8 cellular contexts compared by ENCODE assay signal in the genomic region with DNA sequence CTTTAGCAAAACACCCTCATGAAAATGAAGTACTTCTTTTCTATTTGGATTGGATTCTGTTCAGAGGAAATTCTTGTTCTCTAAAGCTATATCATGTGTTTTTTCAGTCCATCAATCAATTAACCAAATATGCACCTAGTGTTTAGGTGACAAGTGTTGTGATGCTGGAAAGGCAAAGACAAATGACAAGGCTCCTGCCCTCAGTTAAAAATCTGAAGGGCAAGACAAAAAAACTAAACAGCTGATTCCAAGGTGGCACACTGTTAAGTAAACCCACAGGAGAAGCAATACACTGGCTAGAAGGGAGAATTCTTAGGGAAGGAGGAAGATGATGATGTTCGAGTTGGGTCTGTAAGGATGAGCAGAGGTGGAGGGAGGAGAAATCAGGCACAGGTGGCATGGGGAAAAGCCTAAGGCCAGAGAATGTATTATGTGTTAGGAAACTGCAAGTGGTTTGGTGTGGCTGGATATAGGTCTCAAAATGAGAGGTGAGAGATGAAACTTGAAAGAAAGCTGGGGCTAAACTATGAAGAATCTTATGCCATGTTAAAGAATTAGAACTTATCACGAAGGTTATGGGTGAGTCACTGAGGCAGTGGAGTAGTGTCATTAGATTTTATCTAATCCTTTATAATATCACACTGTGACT. TPM values are rescaled to one million over a fixed set of nuclear protein-coding genes. Genes with fewer than 3 reads are reported as not detected.
DNase-seq lines count a peak whose midpoint lies in the region; ATAC-seq, FAIRE-seq and TF ChIP-seq lines count a peak whose summit lies in the region.

No MANE protein-coding gene starts in this region.

- no peaks in the 10 kb centered on the region for H3K27me3 ChIP-seq in tibial nerve

- no peak for TF ChIP-seq POLR2A in tibial nerve (IDR thresholded peaks at IDR 0.05)

- no peak overlapping the region for H3K4me3 ChIP-seq in tibial nerve

- peaks cover 10% of the 10 kb centered on the region for H3K36me3 Mint-ChIP-seq in activated B cell treated with CpG ODN at 0.5 μM for 24 hours (ENCODE audit: low read depth)

- no peaks in the 10 kb centered on the region for H3K9me3 ChIP-seq in tibial nerve

- ATAC-seq in HG02870 (IDR thresholded peaks at IDR 0.05; ENCODE audit: unreplicated experiment) (peak; percentile 45), activated B cell treated with CpG ODN at 0.5 μM for 24 hours (ENCODE audit: low read depth) (no peak), Right ventricle myocardium superior (ENCODE audit: poor library complexity) (no peak)

- CTCF ChIA-PET in activated B cell treated with CpG ODN at 0.5 μM for 24 hours (lab: Charles Lee) = no interaction called here

- POLR2A ChIA-PET in activated B cell treated with CpG ODN at 0.5 μM for 24 hours (lab: Charles Lee) = interaction anchor here (0.6 to 3.2 kb wide), 3 partner anchors 53 to 807 kb away, joined by 4 to 17 read pairs (median 7); a partner anchor contains a TSS

- TF ChIP-seq EP300 in tibial nerve (IDR thresholded peaks at IDR 0.05) = no peak

- 78 to 79% methylated on average over 2 of the region's 2 CpGs for WGBS in tibial nerve, 2 donors

- H3K4me3 Mint-ChIP-seq in activated B cell treated with CpG ODN at 0.5 μM for 24 hours = peak overlapping the region; percentile 66

- H3K36me3 ChIP-seq in tibial nerve = peaks cover 0 to 9% (median 0%) of the 10 kb centered on the region in 3 donors

- peaks cover 0 to 4% (median 1%) of the 10 kb centered on the region in 4 donors for H3K4me1 ChIP-seq in tibial nerve

- peaks cover 44% of the 10 kb centered on the region for H3K4me1 Mint-ChIP-seq in activated B cell treated with CpG ODN at 0.5 μM for 24 hours

- peaks cover 2% of the 10 kb centered on the region for H3K9me3 Mint-ChIP-seq in activated B cell treated with CpG ODN at 0.5 μM for 24 hours

- H3K27ac Mint-ChIP-seq in activated B cell treated with CpG ODN at 0.5 μM for 24 hours = peak overlapping the region; percentile 84

- H3K27ac ChIP-seq in tibial nerve = no peak overlapping the region

- DNase-seq in activated CD4-positive, alpha-beta T cell treated with anti-CD3 and anti-CD28 coated beads for 24 hours (ENCODE audit: low read depth in 2 of 2) = peak; percentile 4 to 19
- no peak for DNase-seq in activated CD4-positive, alpha-beta T cell treated with anti-CD3 and anti-CD28 coated beads, Interleukin-2, amount 50 U/mL, for 4 hours
- DNase-seq in activated B cell treated with CpG ODN at 0.5 μM for 24 hours = no peak
- DNase-seq in stimulated activated CD4-positive, alpha-beta T cell treated with anti-CD3 and anti-CD28 coated beads, Interleukin-1b, Interleukin-23, amount 100 ng/mL, for 48 hours = peak; percentile 42
- DNase-seq in tibial nerve (ENCODE audit: low spot score in 2 of 2) = no peak
- no peak for DNase-seq in frontal cortex (ENCODE audit: low spot score in 2 of 2)
- DNase-seq in Right ventricle myocardium superior = no peak

- intact Hi-C loops in activated B cell treated with CpG ODN at 0.5 μM for 24 hours (cut with micrococcal nuclease) = loop anchor here (10.0 kb wide), 3 partner anchors 46 to 646 kb away; a partner anchor contains a TSS
- intact Hi-C loops in Right ventricle myocardium superior (cut with DNase I) = no loop called here

- no peaks in the 10 kb centered on the region for H3K27me3 Mint-ChIP-seq in activated B cell treated with CpG ODN at 0.5 μM for 24 hours

- TF ChIP-seq CTCF in activated B cell treated with CpG ODN at 0.5 μM for 24 hours (IDR thresholded peaks at IDR 0.05) = no peak
- no peak for TF ChIP-seq CTCF in tibial nerve (IDR thresholded peaks at IDR 0.05)

- FAIRE-seq in frontal cortex (lab: Jason Lieb, UNC) = no peak

RNA-seq across cellular contexts. Expression of a gene that starts 51.8 kb away (rescaled TPM):
- total RNA-seq in activated B cell treated with CpG ODN at 0.5 μM for 24 hours (1.2 and 1.7 TPM in 2 replicates), tibial nerve (1 to 10 TPM in 3 of 4 donors, under 1 TPM in 1; 0.30 to 1.3 (median 1.1) TPM), frontal cortex (not detected), Right ventricle myocardium superior (0.19 TPM)

Comparison
In these comparisons a context has a peak if more than half of its experiments do, and no peak if none do; other contexts are left out.
1. DNase-seq: peak in activated CD4-positive, alpha-beta T cell treated with anti-CD3 and anti-CD28 coated beads for 24 hours (2 of 2) and stimulated activated CD4-positive, alpha-beta T cell treated with anti-CD3 and anti-CD28 coated beads, Interleukin-1b, Interleukin-23, amount 100 ng/mL, for 48 hours (single experiment); none in activated CD4-positive, alpha-beta T cell treated with anti-CD3 and anti-CD28 coated beads, Interleukin-2, amount 50 U/mL, for 4 hours (0 of 2), activated B cell treated with CpG ODN at 0.5 μM for 24 hours (single experiment), tibial nerve (0 of 2), frontal cortex (0 of 2) and Right ventricle myocardium superior (single experiment).